ENCODE assay signal across 16 cellular contexts in genomic region chr12:91189526-91189925, GRCh38. TPM values are rescaled to one million over a fixed set of nuclear protein-coding genes. Genes with fewer than 3 reads are reported as not detected.
DNase-seq lines count a peak whose midpoint lies in the region; ATAC-seq and TF ChIP-seq lines count a peak whose summit lies in the region.
"Had no signal": no experiment of that assay in that cellular context is flagged by ENCODE, and none has a peak within 500 bp of the region (broad histone marks: within the 10 kb centered on the region; RNA-seq: fewer than 3 reads in every experiment).

No MANE protein-coding gene starts in this region.

- DNase-seq in EL (peak; percentile 51), amniotic epithelial cell (ENCODE audit: low read depth) (peak; percentile 92), fibroblast of pulmonary artery (ENCODE audit: low read depth) (peak; percentile 68), renal cortical epithelial cell (ENCODE audit: low read depth) (peak; percentile 95), NCI-H526 (lab: John Stamatoyannopoulos, UW) (no peak), KG1 (lab: John Stamatoyannopoulos, UW) (no peak), nucleus accumbens (lab: John Stamatoyannopoulos, UW) (no peak)
- DNase-seq: activated CD4-positive, alpha-beta T cell treated with anti-CD3 and anti-CD28 coated beads, Interleukin-2, amount 50 U/mL, for 48 hours; activated T-cell treated with anti-CD3 and anti-CD28 coated beads, Interleukin-2, amount 50 U/mL, for 24 hours; hippocampal formation; NCI-H187 treated with DMSO at 0.1 percent for 48 hours; stimulated activated CD4-positive, alpha-beta T cell treated with anti-CD3 and anti-CD28 coated beads, Interleukin-15, amount 100 ng/mL, for 24 hours had no signal

- TF ChIP-seq CTCF in fibroblast of pulmonary artery (IDR thresholded peaks at IDR 0.05; ENCODE audit: low read length, missing control alignments): no peak

- H3K4me3 ChIP-seq in fibroblast of pulmonary artery (replicated peaks; ENCODE audit: low read depth, low read length): no peak overlapping the region
- H3K4me3 ChIP-seq: prostate gland had no signal

- ATAC-seq in GM19023 (IDR thresholded peaks at IDR 0.05; ENCODE audit: unreplicated experiment): no peak
- ATAC-seq: activated naive CD4-positive, alpha-beta T cell treated with anti-CD3 and anti-CD28 coated beads, Interleukin-2, amount 50 U/mL, for 72 hours; left lobe of liver had no signal

RNA-seq across cellular contexts. Expression of gene DCN, which starts 6.9 kb away (rescaled TPM):
- 43.6 and 748 TPM in 2 replicates for total RNA-seq in renal cortical epithelial cell
- total RNA-seq: activated naive CD4-positive, alpha-beta T cell treated with anti-CD3 and anti-CD28 coated beads, Interleukin-2, amount 50 U/mL, for 72 hours had no signal

Comparison
In these comparisons a context has a peak if more than half of its experiments do, and no peak if none do; other contexts are left out.
1. DNase-seq: peak in EL (single experiment), amniotic epithelial cell (single experiment), fibroblast of pulmonary artery (single experiment) and renal cortical epithelial cell (single experiment); none in NCI-H526 (0 of 2), KG1 (single experiment) and nucleus accumbens (0 of 56).